In the genomic region with DNA sequence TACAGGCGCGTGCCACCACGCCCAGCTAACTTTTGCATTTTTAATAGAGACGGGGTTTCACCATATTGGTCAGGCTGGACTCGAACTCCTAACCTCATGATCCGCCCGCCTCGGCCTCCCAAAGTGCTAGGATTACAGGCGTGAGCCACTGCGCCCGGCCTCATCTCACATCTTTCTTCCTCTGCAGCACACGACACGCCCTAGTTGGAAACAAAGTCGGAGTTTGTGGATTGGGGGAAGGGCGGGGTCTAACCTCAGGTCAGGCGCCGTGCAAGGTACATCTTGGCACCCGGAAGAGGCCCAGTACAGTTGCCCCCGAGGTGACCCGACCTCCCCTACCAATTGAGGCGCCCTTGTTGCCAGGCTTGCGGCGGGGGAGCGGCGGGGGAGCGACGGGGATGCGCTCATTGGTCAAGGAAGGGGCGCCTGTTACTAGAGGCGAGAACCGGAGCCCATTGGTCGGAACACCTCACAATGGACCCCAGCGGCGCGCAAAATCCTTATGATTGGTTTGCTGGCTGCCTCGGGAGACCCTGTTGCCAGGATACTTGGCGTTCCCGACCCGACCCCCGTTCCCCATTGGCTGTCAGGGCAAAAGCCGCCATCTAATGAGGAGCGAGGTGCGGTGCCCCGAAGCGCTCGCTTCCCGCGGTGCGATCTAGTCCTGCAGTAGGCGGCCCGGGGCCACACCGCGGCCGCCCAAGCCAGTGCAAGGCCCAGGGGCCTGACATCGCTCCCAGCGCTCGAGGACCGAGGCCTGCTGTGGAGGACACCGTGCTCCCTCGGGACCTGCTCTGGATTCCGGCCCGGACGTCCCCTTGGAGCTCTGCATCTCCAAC, we compare ENCODE assay signal across 8 cellular contexts. TPM values are rescaled to one million over a fixed set of nuclear protein-coding genes. Genes with fewer than 3 reads are reported as not detected.
A peak's percentile ranks its signal among the peaks of the same experiment; 100 is the strongest.
DNase-seq lines count a peak whose midpoint lies in the region; ATAC-seq and TF ChIP-seq lines count a peak whose summit lies in the region.

A gene with protein sequence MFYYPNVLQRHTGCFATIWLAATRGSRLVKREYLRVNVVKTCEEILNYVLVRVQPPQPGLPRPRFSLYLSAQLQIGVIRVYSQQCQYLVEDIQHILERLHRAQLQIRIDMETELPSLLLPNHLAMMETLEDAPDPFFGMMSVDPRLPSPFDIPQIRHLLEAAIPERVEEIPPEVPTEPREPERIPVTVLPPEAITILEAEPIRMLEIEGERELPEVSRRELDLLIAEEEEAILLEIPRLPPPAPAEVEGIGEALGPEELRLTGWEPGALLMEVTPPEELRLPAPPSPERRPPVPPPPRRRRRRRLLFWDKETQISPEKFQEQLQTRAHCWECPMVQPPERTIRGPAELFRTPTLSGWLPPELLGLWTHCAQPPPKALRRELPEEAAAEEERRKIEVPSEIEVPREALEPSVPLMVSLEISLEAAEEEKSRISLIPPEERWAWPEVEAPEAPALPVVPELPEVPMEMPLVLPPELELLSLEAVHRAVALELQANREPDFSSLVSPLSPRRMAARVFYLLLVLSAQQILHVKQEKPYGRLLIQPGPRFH (plus strand): TSS at position 659 of the 839 bp plus-strand sequence. CDS start 473 bp downstream, outside the sequence.

- H3K36me3 ChIP-seq in muscle layer of colon (ENCODE audit: insufficient read depth, low read length), result peaks cover 6% of the 10 kb centered on the region

- H3K27ac ChIP-seq in muscle layer of colon (ENCODE audit: low read depth, low read length), result peak within 1 kb of the TSS; percentile 56

- H3K9ac ChIP-seq in muscle layer of colon (ENCODE audit: low read length), result no peak within 1 kb of the TSS

- no peaks in the 10 kb centered on the region for H3K4me1 ChIP-seq in muscle layer of colon (ENCODE audit: insufficient read depth, low read length)

- no peaks in the 10 kb centered on the region for H3K9me3 ChIP-seq in muscle layer of colon (ENCODE audit: low read length)

- H3K4me3 ChIP-seq in epithelial cell of proximal tubule (ENCODE audit: low read depth, low read length) (peak within 1 kb of the TSS; percentile 50), muscle layer of colon (ENCODE audit: low read depth in 1 of 2, low read length in 2 of 2) (peak within 1 kb of the TSS; percentile 21 to 64)

- peak; percentile 83 for ATAC-seq in HG02588 (IDR thresholded peaks at IDR 0.05; ENCODE audit: unreplicated experiment)

- peak; percentile 94 for DNase-seq in GM10266 (ENCODE audit: extremely low spot score)
- DNase-seq in NCI-H2171 treated with DMSO at 0.1 percent for 48 hours (lab: John Stamatoyannopoulos, UW), result peak; percentile 100
- peak; percentile 62 for DNase-seq in activated T-cell treated with anti-CD3 and anti-CD28 coated beads for 24 hours (ENCODE audit: low read depth)
- DNase-seq in epithelial cell of proximal tubule (ENCODE audit: low read depth), result no peak
- DNase-seq in stimulated activated CD8-positive, alpha-beta memory T cell treated with anti-CD3 and anti-CD28 coated beads, Interleukin-7, amount 100 ng/mL, for 48 hours (ENCODE audit: extremely low read depth in 1 of 2, low read depth in 1 of 2), result peak; percentile 46 to 79
- no peak for DNase-seq in amniotic stem cell (lab: John Stamatoyannopoulos, UW)

- TF ChIP-seq CTCF in GM10266 (IDR thresholded peaks at IDR 0.05; ENCODE audit: control insufficient read depth, insufficient read depth, low read depth, missing control alignments) (no peak), epithelial cell of proximal tubule (conservative IDR thresholded peaks at IDR 0.05; ENCODE audit: low read depth, low read length) (no peak)

- no peaks in the 10 kb centered on the region for H3K27me3 ChIP-seq in muscle layer of colon (ENCODE audit: control insufficient read depth in 1 of 2, insufficient read depth in 2 of 2, low read length in 2 of 2)

RNA-seq across cellular contexts. Expression of the gene that starts here (rescaled TPM):
- total RNA-seq in epithelial cell of proximal tubule, result 122 and 158 TPM in 2 replicates

Comparison
In these comparisons a context has a peak if more than half of its experiments do, and no peak if none do; other contexts are left out.
1. DNase-seq: peak in GM10266 (single experiment), NCI-H2171 treated with DMSO at 0.1 percent for 48 hours (single experiment), activated T-cell treated with anti-CD3 and anti-CD28 coated beads for 24 hours (single experiment) and stimulated activated CD8-positive, alpha-beta memory T cell treated with anti-CD3 and anti-CD28 coated beads, Interleukin-7, amount 100 ng/mL, for 48 hours (2 of 2); none in epithelial cell of proximal tubule (single experiment) and amniotic stem cell (single experiment).